ENCODE assay signal across 8 cellular contexts in genomic region chr5:81751836-81752643, GRCh38. TPM values are rescaled to one million over a fixed set of nuclear protein-coding genes. Genes with fewer than 3 reads are reported as not detected.
DNase-seq lines count a peak whose midpoint lies in the region; ATAC-seq and TF ChIP-seq lines count a peak whose summit lies in the region.

No MANE protein-coding gene starts in this region.

- H3K9me3 ChIP-seq in SK-N-MC (ENCODE audit: low read depth, low read length) (no peaks in the 10 kb centered on the region), endodermal cell (ENCODE audit: control insufficient read depth, low read length) (no peaks in the 10 kb centered on the region)
- H3K9me3 ChIP-seq in naive thymus-derived CD4-positive, alpha-beta T cell (ENCODE audit: control insufficient read depth in 2 of 3, low read length in 3 of 3), result no peaks in the 10 kb centered on the region

- H3K9ac ChIP-seq in SK-N-MC (ENCODE audit: insufficient read length) (no peak overlapping the region), endodermal cell (ENCODE audit: extremely low read depth, low read length, poor library complexity, severe bottlenecking) (peak overlapping the region; percentile 41)

- DNase-seq in stimulated activated CD4-positive, alpha-beta T cell treated with anti-CD3 and anti-CD28 coated beads, Interleukin-4, amount 100 ng/mL, for 24 hours, result peak; percentile 5
- no peak for DNase-seq in stimulated activated CD4-positive, alpha-beta T cell treated with anti-CD3 and anti-CD28 coated beads, Interleukin-4, amount 100 ng/mL, for 1 hour
- DNase-seq in SK-N-MC (ENCODE audit: low read depth, low spot score), result no peak
- DNase-seq in endodermal cell, result no peak
- peak in 2 of 9 donors; percentile 15 to 16 for DNase-seq in naive thymus-derived CD4-positive, alpha-beta T cell
- DNase-seq in NCI-H774 (lab: John Stamatoyannopoulos, UW), result no peak
- no peak for DNase-seq in GF-D8 (lab: John Stamatoyannopoulos, UW)

- TF ChIP-seq CTCF in endodermal cell (conservative IDR thresholded peaks at IDR 0.05), result no peak

- H3K4me3 ChIP-seq in SK-N-MC (peak overlapping the region; percentile 31; the same call in 1 of the 2 replicates), endodermal cell (ENCODE audit: low read length) (peak overlapping the region; percentile 66)
- peak overlapping the region; percentile 61 for H3K4me3 ChIP-seq in naive thymus-derived CD4-positive, alpha-beta T cell (ENCODE audit: low read length)

- peaks cover 8% of the 10 kb centered on the region for H3K4me1 ChIP-seq in endodermal cell (ENCODE audit: control insufficient read depth, insufficient read depth, low read length)
- H3K4me1 ChIP-seq in naive thymus-derived CD4-positive, alpha-beta T cell (ENCODE audit: control insufficient read depth in 2 of 2, insufficient read depth in 2 of 2, low read length in 2 of 2), result peaks cover 6 to 13% of the 10 kb centered on the region in 2 donors

- peaks cover 17% of the 10 kb centered on the region for H3K27me3 ChIP-seq in endodermal cell (ENCODE audit: control insufficient read depth, insufficient read depth, low read length, poor library complexity, severe bottlenecking)
- H3K27me3 ChIP-seq in naive thymus-derived CD4-positive, alpha-beta T cell (ENCODE audit: control insufficient read depth in 2 of 2, insufficient read depth in 2 of 2, low read length in 2 of 2), result no peaks in the 10 kb centered on the region

- no peaks in the 10 kb centered on the region for H3K36me3 Mint-ChIP-seq in endodermal cell (ENCODE audit: low read depth)
- H3K36me3 Mint-ChIP-seq in naive thymus-derived CD4-positive, alpha-beta T cell, result peaks cover 0 to 13% (median 0%) of the 10 kb centered on the region in 5 donors

- CTCF ChIA-PET in naive thymus-derived CD4-positive, alpha-beta T cell (lab: Charles Lee), result interaction anchor here (0.6 to 2.8 kb wide), 5 partner anchors 76 to 104 kb away, joined by 3 to 24 read pairs (median 3); no protein-coding TSS in a partner anchor

- POLR2A ChIA-PET in naive thymus-derived CD4-positive, alpha-beta T cell (lab: Charles Lee), result interaction anchor here (0.9 to 7.0 kb wide), 13 partner anchors 8 to 526 kb away, joined by 3 to 172 read pairs (median 5); partner anchors contain the start of gene RPS23

- H3K4me3 Mint-ChIP-seq in endodermal cell, result peak overlapping the region; percentile 85
- peak overlapping the region; percentile 77 to 98 (median 94) for H3K4me3 Mint-ChIP-seq in naive thymus-derived CD4-positive, alpha-beta T cell

- H3K9me3 Mint-ChIP-seq in endodermal cell, result no peaks in the 10 kb centered on the region
- no peaks in the 10 kb centered on the region for H3K9me3 Mint-ChIP-seq in naive thymus-derived CD4-positive, alpha-beta T cell

- no peaks in the 10 kb centered on the region for H3K36me3 ChIP-seq in SK-N-MC (ENCODE audit: insufficient read depth, low read length)
- H3K36me3 ChIP-seq in endodermal cell (ENCODE audit: control insufficient read depth, insufficient read depth, low read length), result no peaks in the 10 kb centered on the region
- H3K36me3 ChIP-seq in naive thymus-derived CD4-positive, alpha-beta T cell (ENCODE audit: control insufficient read depth in 2 of 3, insufficient read depth in 3 of 3, low read length in 3 of 3), result peaks cover 0 to 5% (median 0%) of the 10 kb centered on the region in 3 experiments

- peak overlapping the region; percentile 86 for H3K27ac ChIP-seq in SK-N-MC
- H3K27ac ChIP-seq in endodermal cell (ENCODE audit: low read depth, low read length), result peak overlapping the region; percentile 87
- peak overlapping the region; percentile 87 for H3K27ac ChIP-seq in naive thymus-derived CD4-positive, alpha-beta T cell (ENCODE audit: low read depth, low read length)

- H3K4me1 Mint-ChIP-seq in endodermal cell, result peaks cover 33% of the 10 kb centered on the region
- peaks cover 19 to 41% (median 33%) of the 10 kb centered on the region in 7 donors for H3K4me1 Mint-ChIP-seq in naive thymus-derived CD4-positive, alpha-beta T cell

- H3K27me3 Mint-ChIP-seq in endodermal cell (ENCODE audit: insufficient read depth), result peaks cover 20% of the 10 kb centered on the region
- H3K27me3 Mint-ChIP-seq in naive thymus-derived CD4-positive, alpha-beta T cell, result peaks cover 0 to 44% (median 0%) of the 10 kb centered on the region in 5 donors

- H3K27ac Mint-ChIP-seq in endodermal cell, result peak overlapping the region; percentile 87
- H3K27ac Mint-ChIP-seq in naive thymus-derived CD4-positive, alpha-beta T cell, result peak overlapping the region; percentile 1 to 96 (median 55)

- ATAC-seq in naive thymus-derived CD4-positive, alpha-beta T cell, result no peak
- no peak for ATAC-seq in HG02798 (IDR thresholded peaks at IDR 0.05; ENCODE audit: poor library complexity, unreplicated experiment)

- intact Hi-C loops in naive thymus-derived CD4-positive, alpha-beta T cell (cut with micrococcal nuclease), result loop anchor here (1.0 to 10.0 kb wide), 24 partner anchors 27 to 1345 kb away; partner anchors contain the start of genes RPS23 (in 2 of the 2), TMEM167A (in 2 of the 2), XRCC4 (in 2 of the 2) and ZCCHC9 (in 2 of the 2)

- 31 to 57% methylated on average over 17 to 37 of the region's 37 CpGs for WGBS in endodermal cell (ENCODE audit: insufficient coverage in 1 of 2, insufficient read length in 1 of 2), 2 experiments

RNA-seq across cellular contexts. Expression of gene SSBP2, which starts 1.1 kb away (rescaled TPM):
- total RNA-seq in endodermal cell, result 10 to 100 TPM; 27.5 to 30.2 TPM
- 116 TPM for polyA plus RNA-seq in endodermal cell (2013, experiment 1 of 2)
- 98.4 TPM for polyA plus RNA-seq in endodermal cell (2013, experiment 2 of 2)
- 10 to 100 TPM; 36.7 to 73.1 (median 55.9) TPM for total RNA-seq in naive thymus-derived CD4-positive, alpha-beta T cell
- polyA plus RNA-seq in naive thymus-derived CD4-positive, alpha-beta T cell, result 10 to 100 TPM; 87.2 to 99.8 TPM
